In the genomic region with DNA sequence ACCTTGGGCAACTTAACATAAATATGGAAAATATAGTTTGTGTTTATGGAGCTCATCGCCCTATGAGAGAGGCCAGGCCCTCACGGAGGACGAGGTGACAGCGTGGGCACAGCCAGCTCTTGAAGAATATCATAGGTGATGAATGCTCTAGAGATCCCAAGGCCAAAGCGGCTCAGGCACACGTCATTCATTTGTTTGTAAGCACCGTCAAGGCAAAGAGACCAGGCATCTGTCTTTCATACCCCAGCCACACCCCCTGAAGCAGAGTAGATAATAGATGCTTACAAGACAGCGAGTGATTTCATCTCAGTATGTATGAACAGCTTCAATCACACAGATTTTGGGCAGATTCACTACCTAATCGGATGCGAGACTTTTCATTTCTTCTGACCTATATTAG, we compare ENCODE assay signal across 24 cellular contexts.
"Had no signal": no experiment of that assay in that cellular context is flagged by ENCODE, and none has a peak within 500 bp of the region (broad histone marks: within the 10 kb centered on the region; RNA-seq: fewer than 3 reads in every experiment).

No MANE protein-coding gene starts in this region.

- H3K4me1 Mint-ChIP-seq: immature natural killer cell; naive thymus-derived CD4-positive, alpha-beta T cell had no signal

- H3K27me3 ChIP-seq: dorsolateral prefrontal cortex, right lobe of liver, spleen, vagina had no signal

- H3K4me3 Mint-ChIP-seq: immature natural killer cell; naive thymus-derived CD4-positive, alpha-beta T cell; stimulated activated memory B cell treated with anti-CD40 and anti-IgM and Interleukin-4, amounts not matched to agents 10 μg/mL and 1 μg/mL and 100 μg/mL, for 72 hours; stimulated activated naive CD8-positive, alpha-beta T cell treated with anti-CD3 and anti-CD28 coated beads, Interleukin-15, Interleukin-2, amounts not matched to agents 100 ng/mL and 50 ng/mL, for 24 hours had no signal

- H3K36me3 ChIP-seq: heart right ventricle, left ventricle myocardium inferior, prostate gland, right lobe of liver, spleen, tibial artery, upper lobe of right lung, vagina had no signal

- H3K36me3 Mint-ChIP-seq: immature natural killer cell; naive thymus-derived CD4-positive, alpha-beta T cell had no signal

- H3K9me3 ChIP-seq: heart right ventricle, left ventricle myocardium inferior, prostate gland, right lobe of liver, spleen, tibial artery, upper lobe of right lung, vagina had no signal

- H3K4me3 ChIP-seq: dorsolateral prefrontal cortex, heart right ventricle, left ventricle myocardium inferior, lung, prostate gland, right lobe of liver, spleen, tibial artery, upper lobe of right lung, vagina had no signal

- H2AFZ ChIP-seq: parathyroid adenoma had no signal

- H3K27ac ChIP-seq: dorsolateral prefrontal cortex, heart right ventricle, left ventricle myocardium inferior, parathyroid adenoma, prostate gland, right lobe of liver, spleen, tibial artery, upper lobe of right lung, vagina had no signal

- H3K9me3 Mint-ChIP-seq: immature natural killer cell; stimulated activated naive CD8-positive, alpha-beta T cell treated with anti-CD3 and anti-CD28 coated beads, Interleukin-15, Interleukin-2, amounts not matched to agents 100 ng/mL and 50 ng/mL, for 24 hours had no signal

- H3K9ac ChIP-seq: parathyroid adenoma had no signal

- H3K27me3 Mint-ChIP-seq: stimulated activated memory B cell treated with anti-CD40 and anti-IgM and Interleukin-4, amounts not matched to agents 10 μg/mL and 1 μg/mL and 100 μg/mL, for 72 hours had no signal

- H3K4me1 ChIP-seq: heart right ventricle, left ventricle myocardium inferior, parathyroid adenoma, prostate gland, right lobe of liver, spleen, tibial artery, upper lobe of right lung, vagina had no signal

- DNase-seq: cortex of kidney; dorsolateral prefrontal cortex; effector CD8-positive, alpha-beta T cell; heart right ventricle; immature natural killer cell; kidney; left cardiac atrium; left ventricle myocardium inferior; mesenchymal stem cell; naive thymus-derived CD4-positive, alpha-beta T cell; retina; right lobe of liver; spleen; stimulated activated CD4-positive, alpha-beta T cell treated with anti-CD3 and anti-CD28 coated beads, Interleukin-15, amount 100 ng/mL, for 24 hours; stimulated activated CD4-positive, alpha-beta T cell treated with anti-CD3 and anti-CD28 coated beads, Interleukin-1b, Interleukin-23, amount 100 ng/mL, for 48 hours; stimulated activated CD4-positive, alpha-beta T cell treated with anti-CD3 and anti-CD28 coated beads, Interleukin-4, amount 100 ng/mL, for 24 hours; tibial artery; upper lobe of right lung had no signal

- H3K27ac Mint-ChIP-seq: immature natural killer cell; naive thymus-derived CD4-positive, alpha-beta T cell; stimulated activated memory B cell treated with anti-CD40 and anti-IgM and Interleukin-4, amounts not matched to agents 10 μg/mL and 1 μg/mL and 100 μg/mL, for 72 hours; stimulated activated naive CD8-positive, alpha-beta T cell treated with anti-CD3 and anti-CD28 coated beads, Interleukin-15, Interleukin-2, amounts not matched to agents 100 ng/mL and 50 ng/mL, for 24 hours had no signal

- H3K79me2 ChIP-seq: parathyroid adenoma had no signal
